26 cellular contexts compared by ENCODE assay signal in the genomic region with DNA sequence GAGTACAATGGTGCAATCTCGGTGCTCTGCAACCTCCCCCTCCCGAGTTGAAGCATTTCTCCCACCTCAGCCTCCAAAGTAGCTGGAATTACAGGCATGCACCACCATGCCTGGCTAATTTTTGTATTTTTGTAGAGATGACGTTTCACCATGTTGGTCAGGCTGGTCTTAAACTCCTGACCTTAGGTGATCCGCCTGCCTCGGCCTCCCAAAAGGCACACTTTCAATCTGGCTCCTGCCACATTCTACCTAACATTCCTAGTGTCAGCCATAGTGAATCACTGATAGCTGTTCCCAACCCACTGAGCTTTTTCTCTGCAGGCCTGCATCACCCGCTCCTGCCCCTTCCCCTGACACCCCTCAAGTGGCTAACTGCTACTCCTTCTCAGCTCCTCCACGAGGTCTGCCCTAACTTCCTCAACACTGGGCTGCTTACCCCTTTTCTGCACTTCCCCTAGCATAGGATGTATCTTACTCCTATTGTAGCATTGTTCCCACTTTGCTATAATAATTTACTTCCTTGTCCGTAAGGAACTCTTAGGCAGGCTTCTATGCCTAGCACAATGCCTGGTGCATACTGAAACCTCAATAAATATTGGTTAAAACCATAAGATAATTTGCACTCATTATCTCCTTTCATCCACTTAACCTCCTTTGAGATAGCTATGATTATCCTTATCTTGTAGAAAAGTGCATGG. TPM values are rescaled to one million over a fixed set of nuclear protein-coding genes. Genes with fewer than 3 reads are reported as not detected.
DNase-seq lines count a peak whose midpoint lies in the region; ATAC-seq, FAIRE-seq and TF ChIP-seq lines count a peak whose summit lies in the region.
"Had no signal": no experiment of that assay in that cellular context is flagged by ENCODE, and none has a peak within 500 bp of the region (broad histone marks: within the 10 kb centered on the region; RNA-seq: fewer than 3 reads in every experiment).

No MANE protein-coding gene starts in this region.

- H3K4me1 ChIP-seq in cardiac muscle cell (ENCODE audit: low read depth) (peaks cover 3% of the 10 kb centered on the region), heart left ventricle (peaks cover 3 to 59% (median 34%) of the 10 kb centered on the region in 12 donors), mucosa of descending colon (ENCODE audit: low read depth) (no peaks in the 10 kb centered on the region)

- ATAC-seq in heart left ventricle (no peak), mucosa of descending colon (no peak)
- ATAC-seq: activated T-cell treated with anti-CD3 and anti-CD28 coated beads, Interleukin-2, amount 50 U/mL, for 4 hours; naive thymus-derived CD4-positive, alpha-beta T cell; Right ventricle myocardium inferior; stimulated activated naive CD8-positive, alpha-beta T cell treated with anti-CD3 and anti-CD28 coated beads, Interleukin-15, Interleukin-2, amounts not matched to agents 100 U/mL and 50 U/mL, for 24 hours; T-cell had no signal

- H3K27ac ChIP-seq in cardiac muscle cell, result peak overlapping the region; percentile 9
- no peak overlapping the region for H3K27ac ChIP-seq in heart left ventricle
- no peak overlapping the region for H3K27ac ChIP-seq in substantia nigra (ENCODE audit: low read depth, low read length, poor library complexity, severe bottlenecking)
- H3K27ac ChIP-seq: BLaER1 treated with 17β-estradiol and CSF1 and Interleukin-3, amounts not matched to agents 10 nM and 100 nM; tibial artery had no signal

- H3K9me3 ChIP-seq in cardiac muscle cell (ENCODE audit: low read depth), result no peaks in the 10 kb centered on the region
- no peaks in the 10 kb centered on the region for H3K9me3 ChIP-seq in heart left ventricle
- no peaks in the 10 kb centered on the region for H3K9me3 ChIP-seq in mucosa of descending colon
- H3K9me3 ChIP-seq: BLaER1 treated with 17β-estradiol and CSF1 and Interleukin-3, amounts not matched to agents 10 nM and 100 nM; MG63; tibial artery had no signal

- 81 to 90% (median 87%) methylated on average over 8 of the region's 8 CpGs for WGBS in heart left ventricle, 4 donors

- intact Hi-C loops in heart left ventricle (cut with DNase I) (loop anchor here in 2 of 10 donors (5.0 to 10.0 kb wide), 2 partner anchors 54 to 66 kb away; no protein-coding TSS in a partner anchor), mucosa of descending colon (cut with DNase I, micrococcal nuclease) (no loop called here)

- H3K4me3 ChIP-seq in cardiac muscle cell, result no peak overlapping the region
- H3K4me3 ChIP-seq in heart left ventricle, result no peak overlapping the region
- H3K4me3 ChIP-seq in mucosa of descending colon, result no peak overlapping the region
- H3K4me3 ChIP-seq: BLaER1 treated with 17β-estradiol and CSF1 and Interleukin-3, amounts not matched to agents 10 nM and 100 nM; MG63; tibial artery had no signal

- DNase-seq in cardiac muscle cell (ENCODE audit: low read depth in 1 of 2, low spot score in 1 of 2) (no peak), heart left ventricle (no peak), RCC 7860 (ENCODE audit: low spot score) (peak; percentile 52), islet precursor cell (peak; percentile 65), mucosa of descending colon (no peak), substantia nigra (lab: John Stamatoyannopoulos, UW) (no peak), GF-D8 (lab: John Stamatoyannopoulos, UW) (no peak), EL (no peak)
- DNase-seq: activated CD4-positive, alpha-beta T cell treated with anti-CD3 and anti-CD28 coated beads for 36 hours; activated naive CD4-positive, alpha-beta T cell treated with anti-CD3 and anti-CD28 coated beads for 36 hours; activated T-cell treated with anti-CD3 and anti-CD28 coated beads, Interleukin-2, amount 50 U/mL, for 4 hours; amygdala; H9; naive thymus-derived CD4-positive, alpha-beta T cell; NCI-H1436; NCI-H524; stimulated activated CD4-positive, alpha-beta T cell treated with anti-CD3 and anti-CD28 coated beads, Interleukin-12 subunit alpha, Interleukin-12 subunit beta, amount 100 ng/mL, for 4 hours; stimulated activated CD4-positive, alpha-beta T cell treated with anti-CD3 and anti-CD28 coated beads, Interleukin-4, amount 100 ng/mL, for 4 hours; stimulated activated naive CD8-positive, alpha-beta T cell treated with anti-CD3 and anti-CD28 coated beads, Interleukin-15, Interleukin-2, amounts not matched to agents 100 U/mL and 50 U/mL, for 24 hours; T-cell; tibial artery had no signal

- no peak for TF ChIP-seq POLR2A in heart left ventricle (IDR thresholded peaks at IDR 0.05)

- H3K36me3 ChIP-seq in cardiac muscle cell (no peaks in the 10 kb centered on the region), heart left ventricle (no peaks in the 10 kb centered on the region), mucosa of descending colon (ENCODE audit: low read depth) (no peaks in the 10 kb centered on the region)
- H3K36me3 ChIP-seq: BLaER1 treated with 17β-estradiol and CSF1 and Interleukin-3, amounts not matched to agents 10 nM and 100 nM; MG63; tibial artery had no signal

- H3K27me3 ChIP-seq in cardiac muscle cell (no peaks in the 10 kb centered on the region), heart left ventricle (no peaks in the 10 kb centered on the region)
- H3K27me3 ChIP-seq: BLaER1 treated with 17β-estradiol and CSF1 and Interleukin-3, amounts not matched to agents 10 nM and 100 nM; MG63; tibial artery had no signal

- no peak for TF ChIP-seq CTCF in cardiac muscle cell (IDR thresholded peaks at IDR 0.05; ENCODE audit: low read depth, low read length)
- no peak for TF ChIP-seq CTCF in heart left ventricle (IDR thresholded peaks at IDR 0.05)
- TF ChIP-seq CTCF in mucosa of descending colon (IDR thresholded peaks at IDR 0.05), result no peak

- FAIRE-seq in RCC 7860 (lab: Jason Lieb, UNC), result no peak
- FAIRE-seq: GM18507 had no signal

RNA-seq across cellular contexts. Expression of a gene that starts 42.0 kb away (rescaled TPM):
- total RNA-seq in cardiac muscle cell (21.4 and 35.6 TPM in 2 replicates), heart left ventricle (10 to 100 TPM; 34.2 to 66.8 (median 39.8) TPM), mucosa of descending colon (10 to 100 TPM in 2 of 3 donors, 1 to 10 TPM in 1; 9.5 to 28.9 (median 13.1) TPM)
- polyA plus RNA-seq in cardiac muscle cell (20.7 and 29.1 TPM in 2 replicates), heart left ventricle (10 to 100 TPM; 12.6 to 13.2 TPM)
- total RNA-seq: activated CD8-positive, alpha-beta memory T cell treated with anti-CD3 and anti-CD28 coated beads for 36 hours had no signal
- polyA plus RNA-seq: naive thymus-derived CD4-positive, alpha-beta T cell had no signal

Comparison
In these comparisons a context has a peak if more than half of its experiments do, and no peak if none do; other contexts are left out.
1. DNase-seq: peak in RCC 7860 (single experiment) and islet precursor cell (single experiment); none in cardiac muscle cell (0 of 2), heart left ventricle (0 of 5), mucosa of descending colon (0 of 3), substantia nigra (0 of 49), GF-D8 (single experiment) and EL (single experiment).